ENCODE assay signal across 12 cellular contexts in genomic region chr11:118441770-118442169, GRCh38. TPM values are rescaled to one million over a fixed set of nuclear protein-coding genes. Genes with fewer than 3 reads are reported as not detected.
DNase-seq lines count a peak whose midpoint lies in the region; ATAC-seq and TF ChIP-seq lines count a peak whose summit lies in the region.
"Had no signal": no experiment of that assay in that cellular context is flagged by ENCODE, and none has a peak within 500 bp of the region (broad histone marks: within the 10 kb centered on the region; RNA-seq: fewer than 3 reads in every experiment).

No MANE protein-coding gene starts in this region.

- peaks cover 74% of the 10 kb centered on the region for H3K4me1 Mint-ChIP-seq in activated CD8-positive, alpha-beta memory T cell treated with anti-CD3 and anti-CD28 coated beads, Interleukin-2, amount 10 ng/mL, durations not matched to agents 7 days and 5 days

- H3K36me3 ChIP-seq in mammary epithelial cell (ENCODE audit: insufficient read depth, low read length) = peaks cover 4% of the 10 kb centered on the region
- H3K36me3 ChIP-seq: gastrocnemius medialis had no signal

- no peaks in the 10 kb centered on the region for H3K9me3 ChIP-seq in mammary epithelial cell (replicated peaks; ENCODE audit: insufficient read depth, low read length)
- H3K9me3 ChIP-seq: gastrocnemius medialis had no signal

- peak overlapping the region; percentile 43 for H3K27ac Mint-ChIP-seq in activated CD8-positive, alpha-beta memory T cell treated with anti-CD3 and anti-CD28 coated beads, Interleukin-2, amount 10 ng/mL, durations not matched to agents 7 days and 5 days

- H4K20me1 ChIP-seq in mammary epithelial cell (ENCODE audit: insufficient read depth, low read length) = no peaks in the 10 kb centered on the region

- H3K9ac ChIP-seq in mammary epithelial cell (ENCODE audit: insufficient read depth, low read length) = no peak overlapping the region

- TF ChIP-seq CTCF in NB4 (IDR thresholded peaks at IDR 0.05; ENCODE audit: low read depth, low read length) = no peak
- TF ChIP-seq CTCF in mammary epithelial cell (conservative IDR thresholded peaks at IDR 0.05 in 1 of 2, IDR thresholded peaks at IDR 0.05 in 1 of 2; ENCODE audit: extremely low read depth in 1 of 2, insufficient read depth in 1 of 2, low read depth in 1 of 2, low read length in 2 of 2) = no peak

- peak overlapping the region; percentile 33 for H3K4me3 Mint-ChIP-seq in activated CD8-positive, alpha-beta memory T cell treated with anti-CD3 and anti-CD28 coated beads, Interleukin-2, amount 10 ng/mL, durations not matched to agents 7 days and 5 days

- in situ Hi-C loops in mammary epithelial cell (cut with MboI; ENCODE audit: low sequenced_read_pairs in 2 of 2) = no loop called here

- peaks cover 26% of the 10 kb centered on the region for H3K4me1 ChIP-seq in mammary epithelial cell (ENCODE audit: insufficient read depth, low read length)

- ATAC-seq in activated CD8-positive, alpha-beta memory T cell treated with anti-CD3 and anti-CD28 coated beads, Interleukin-2, amount 10 ng/mL, durations not matched to agents 7 days and 5 days = no peak
- ATAC-seq: gastrocnemius medialis had no signal

- TF ChIP-seq POLR2A in NB4 (IDR thresholded peaks at IDR 0.05; ENCODE audit: extremely low read depth, insufficient read length) = no peak

- dilution Hi-C loops in mammary epithelial cell (cut with HindIII; ENCODE audit: low sequenced_read_pairs) = loop anchor here (5.0 kb wide), 1 partner anchor 79 kb away; no protein-coding TSS in a partner anchor

- H3K4me3 ChIP-seq in NB4 (ENCODE audit: low read depth, low read length) (peak overlapping the region; percentile 13), mammary epithelial cell (replicated peaks in 1 of 3; ENCODE audit: insufficient read depth in 1 of 3, low read depth in 2 of 3, low read length in 3 of 3) (no peak overlapping the region)
- H3K4me3 ChIP-seq: gastrocnemius medialis had no signal

- H3K36me3 Mint-ChIP-seq in activated CD8-positive, alpha-beta memory T cell treated with anti-CD3 and anti-CD28 coated beads, Interleukin-2, amount 10 ng/mL, durations not matched to agents 7 days and 5 days = peaks cover 45% of the 10 kb centered on the region

- intact Hi-C loops in mammary epithelial cell (cut with micrococcal nuclease) = no loop called here

- H3K4me2 ChIP-seq in mammary epithelial cell (ENCODE audit: insufficient read depth, low read depth, low read length) = peak overlapping the region; percentile 48

- H3K27ac ChIP-seq in mammary epithelial cell (ENCODE audit: insufficient read depth, low read depth, low read length) = no peak overlapping the region
- H3K27ac ChIP-seq: gastrocnemius medialis had no signal

- no peaks in the 10 kb centered on the region for H3K27me3 Mint-ChIP-seq in activated CD8-positive, alpha-beta memory T cell treated with anti-CD3 and anti-CD28 coated beads, Interleukin-2, amount 10 ng/mL, durations not matched to agents 7 days and 5 days

- CTCF ChIA-PET in activated CD8-positive, alpha-beta memory T cell treated with anti-CD3 and anti-CD28 coated beads, Interleukin-2, amount 10 ng/mL, durations not matched to agents 7 days and 5 days (lab: Charles Lee) = interaction anchor here (1.7 kb wide), 1 partner anchor 10 kb away, joined by 6 read pairs; no protein-coding TSS in a partner anchor
- CTCF ChIA-PET in mammary epithelial cell (lab: Charles Lee; ENCODE audit: low non-redundant PET) = no interaction called here

- DNase-seq in activated CD8-positive, alpha-beta memory T cell treated with anti-CD3 and anti-CD28 coated beads, Interleukin-2, amount 10 ng/mL, durations not matched to agents 7 days and 5 days = peak; percentile 48
- no peak for DNase-seq in activated CD8-positive, alpha-beta memory T cell treated with anti-CD3 and anti-CD28 coated beads, Interleukin-2, amount 50 U/mL, for 48 hours
- no peak for DNase-seq in NB4 (ENCODE audit: low read depth)
- no peak for DNase-seq in mammary epithelial cell
- DNase-seq in retina = peak; percentile 3
- no peak for DNase-seq in NCI-H2029 (lab: John Stamatoyannopoulos, UW)
- no peak for DNase-seq in NCI-H1105 (lab: John Stamatoyannopoulos, UW)
- DNase-seq in NCI-H2107 (lab: John Stamatoyannopoulos, UW) = no peak
- DNase-seq: cortex of kidney, gastrocnemius medialis, NCI-H2081 treated with DMSO at 0.1 percent for 48 hours, OCI-M1 had no signal

- peak overlapping the region; percentile 7 for H2AFZ ChIP-seq in mammary epithelial cell (ENCODE audit: low read depth, low read length)

- peaks cover 100% of the 10 kb centered on the region for H3K79me2 ChIP-seq in mammary epithelial cell (ENCODE audit: insufficient read depth, low read length)

- WGBS in mammary epithelial cell (ENCODE audit: low coverage, missing lambda C conversion rate) = 10% methylated on average over 3 of the region's 3 CpGs

- H3K9me3 Mint-ChIP-seq in activated CD8-positive, alpha-beta memory T cell treated with anti-CD3 and anti-CD28 coated beads, Interleukin-2, amount 10 ng/mL, durations not matched to agents 7 days and 5 days (ENCODE audit: low read depth) = no peaks in the 10 kb centered on the region

- no peaks in the 10 kb centered on the region for H3K27me3 ChIP-seq in mammary epithelial cell (ENCODE audit: insufficient read depth, low read length)
- H3K27me3 ChIP-seq: gastrocnemius medialis had no signal

- BruUV-seq in mammary epithelial cell (replicated peaks; lab: Mats Ljungman, UMichigan) = no TSS peak

RNA-seq across cellular contexts. Expression of gene KMT2A, which starts 5.5 kb away (rescaled TPM):
- 100 to 1,000 TPM; 116 to 125 TPM for total RNA-seq in activated CD8-positive, alpha-beta memory T cell treated with anti-CD3 and anti-CD28 coated beads, Interleukin-2, amount 10 ng/mL, durations not matched to agents 7 days and 5 days
- total RNA-seq in mammary epithelial cell = 10 to 100 TPM; 35.7 to 55.2 TPM
- polyA plus RNA-seq in mammary epithelial cell = 15.0 TPM
- 104 TPM for polyA minus RNA-seq in mammary epithelial cell

RNA-seq across cellular contexts. Expression of gene ATP5MG, which starts 40.4 kb away (rescaled TPM):
- 100 to 1,000 TPM; 278 to 295 TPM for total RNA-seq in activated CD8-positive, alpha-beta memory T cell treated with anti-CD3 and anti-CD28 coated beads, Interleukin-2, amount 10 ng/mL, durations not matched to agents 7 days and 5 days
- total RNA-seq in mammary epithelial cell = 100 to 1,000 TPM in 1 of 2 donors, 10 to 100 TPM in 1; 24.8 to 187 TPM
- polyA plus RNA-seq in mammary epithelial cell = 266 TPM
- polyA minus RNA-seq in mammary epithelial cell = 109 TPM

Comparison
In these comparisons a context has a peak if more than half of its experiments do, and no peak if none do; other contexts are left out.
1. DNase-seq: peak in activated CD8-positive, alpha-beta memory T cell treated with anti-CD3 and anti-CD28 coated beads, Interleukin-2, amount 10 ng/mL, durations not matched to agents 7 days and 5 days (single experiment) and retina (single experiment); none in activated CD8-positive, alpha-beta memory T cell treated with anti-CD3 and anti-CD28 coated beads, Interleukin-2, amount 50 U/mL, for 48 hours (single experiment), NB4 (single experiment), mammary epithelial cell (single experiment), NCI-H2029 (single experiment), NCI-H1105 (single experiment) and NCI-H2107 (single experiment).